In the genomic region with DNA sequence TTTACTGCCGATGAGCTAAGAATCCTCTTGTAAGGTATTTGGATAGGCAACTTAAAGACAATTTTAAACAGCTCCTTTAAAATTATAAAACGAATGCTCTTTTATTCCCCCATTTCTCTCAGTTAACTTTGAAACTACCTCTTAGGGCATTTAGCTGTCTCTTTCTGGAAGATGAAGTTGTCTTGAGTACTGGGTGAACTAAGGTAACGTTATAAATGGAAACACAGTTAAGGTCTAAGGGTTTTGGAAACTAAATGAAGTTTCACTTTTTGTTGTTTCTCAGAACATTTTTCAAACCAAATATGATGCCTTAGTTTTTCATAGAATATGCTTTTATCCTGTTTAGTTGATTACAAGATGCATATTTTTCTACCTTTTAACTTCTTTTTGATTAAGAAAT, we compare ENCODE assay signal across 26 cellular contexts. TPM values are rescaled to one million over a fixed set of nuclear protein-coding genes. Genes with fewer than 3 reads are reported as not detected.
"Had no signal": no experiment of that assay in that cellular context is flagged by ENCODE, and none has a peak within 500 bp of the region (broad histone marks: within the 10 kb centered on the region; RNA-seq: fewer than 3 reads in every experiment).

No MANE protein-coding gene starts in this region.

- H3K27ac Mint-ChIP-seq: activated naive CD8-positive, alpha-beta T cell; activated T-helper 2 cell treated with anti-CD3 and anti-CD28 coated beads, Interferon-gamma antibody, Interleukin-2, Interleukin-4, amounts not matched to agents 10 μg/mL and 5 μg/mL and 100 μg/mL, durations not matched to agents 14 hours and 24 hours and 36 hours; natural killer cell; WTC11 had no signal

- H3K36me3 Mint-ChIP-seq: activated naive CD8-positive, alpha-beta T cell; natural killer cell had no signal

- DNase-seq: activated CD8-positive, alpha-beta memory T cell treated with anti-CD3 and anti-CD28 coated beads for 24 hours; activated CD8-positive, alpha-beta memory T cell treated with anti-CD3 and anti-CD28 coated beads, Interleukin-2, amount 50 U/mL, for 48 hours; activated naive CD4-positive, alpha-beta T cell; activated T-cell treated with anti-CD3 and anti-CD28 coated beads, Interleukin-2, amount 50 U/mL, for 4 hours; amygdala; colonic mucosa; esophagus squamous epithelium; head of caudate nucleus; hypothalamus; left ventricle myocardium superior; mammary epithelial cell; midbrain; natural killer cell; ovary; right cardiac atrium; stimulated activated CD4-positive, alpha-beta T cell treated with anti-CD3 and anti-CD28 coated beads, Interleukin-12 subunit alpha, Interleukin-12 subunit beta, amount 100 ng/mL, for 4 hours; stimulated activated CD4-positive, alpha-beta T cell treated with anti-CD3 and anti-CD28 coated beads, Interleukin-4, amount 100 ng/mL, for 4 hours; stimulated activated naive CD8-positive, alpha-beta T cell treated with anti-CD3 and anti-CD28 coated beads, Interleukin-15, Interleukin-2, amounts not matched to agents 100 U/mL and 50 U/mL, for 24 hours; T-helper 9 cell; upper lobe of left lung had no signal

- H3K9me3 ChIP-seq: colonic mucosa, esophagus squamous epithelium, gastroesophageal sphincter, ovary, upper lobe of left lung had no signal

- FAIRE-seq: bronchial epithelial cell had no signal

- H3K27me3 ChIP-seq: colonic mucosa, esophagus squamous epithelium, gastroesophageal sphincter, ovary, upper lobe of left lung had no signal

- ATAC-seq: activated T-cell treated with anti-CD3 and anti-CD28 coated beads, Interleukin-2, amount 50 U/mL, for 4 hours; gastroesophageal sphincter; left ventricle myocardium superior; natural killer cell; right cardiac atrium; stimulated activated naive CD8-positive, alpha-beta T cell treated with anti-CD3 and anti-CD28 coated beads, Interleukin-15, Interleukin-2, amounts not matched to agents 100 U/mL and 50 U/mL, for 24 hours; WTC11 had no signal

- H3K27ac ChIP-seq: colonic mucosa, esophagus squamous epithelium, ovary, upper lobe of left lung had no signal

- H3K36me3 ChIP-seq: colonic mucosa, gastroesophageal sphincter, ovary, upper lobe of left lung had no signal

- H3K4me3 ChIP-seq: colonic mucosa, esophagus squamous epithelium, gastroesophageal sphincter, ovary, upper lobe of left lung had no signal

- H3K4me3 Mint-ChIP-seq: activated naive CD8-positive, alpha-beta T cell; activated T-cell treated with anti-CD3 and anti-CD28 coated beads, Interleukin-2, amount 50 U/mL, for 4 hours; natural killer cell; WTC11 had no signal

- H3K27me3 Mint-ChIP-seq: activated naive CD8-positive, alpha-beta T cell had no signal

- H3K9me3 Mint-ChIP-seq: activated T-cell treated with anti-CD3 and anti-CD28 coated beads, Interleukin-2, amount 50 U/mL, for 4 hours; activated T-helper 2 cell treated with anti-CD3 and anti-CD28 coated beads, Interferon-gamma antibody, Interleukin-2, Interleukin-4, amounts not matched to agents 10 μg/mL and 5 μg/mL and 100 μg/mL, durations not matched to agents 14 hours and 24 hours and 36 hours; natural killer cell; WTC11 had no signal

RNA-seq across cellular contexts. Expression of a gene that starts 28.4 kb away (rescaled TPM):
- total RNA-seq: activated T-helper 2 cell treated with anti-CD3 and anti-CD28 coated beads, Interferon-gamma antibody, Interleukin-2, Interleukin-4, amounts not matched to agents 10 μg/mL and 5 μg/mL and 100 μg/mL, durations not matched to agents 14 hours and 24 hours and 36 hours; left ventricle myocardium superior; right cardiac atrium; subcutaneous adipose tissue had no signal
- polyA plus RNA-seq: ovary, right cardiac atrium had no signal
